10 cellular contexts compared by ENCODE assay signal in the genomic region with DNA sequence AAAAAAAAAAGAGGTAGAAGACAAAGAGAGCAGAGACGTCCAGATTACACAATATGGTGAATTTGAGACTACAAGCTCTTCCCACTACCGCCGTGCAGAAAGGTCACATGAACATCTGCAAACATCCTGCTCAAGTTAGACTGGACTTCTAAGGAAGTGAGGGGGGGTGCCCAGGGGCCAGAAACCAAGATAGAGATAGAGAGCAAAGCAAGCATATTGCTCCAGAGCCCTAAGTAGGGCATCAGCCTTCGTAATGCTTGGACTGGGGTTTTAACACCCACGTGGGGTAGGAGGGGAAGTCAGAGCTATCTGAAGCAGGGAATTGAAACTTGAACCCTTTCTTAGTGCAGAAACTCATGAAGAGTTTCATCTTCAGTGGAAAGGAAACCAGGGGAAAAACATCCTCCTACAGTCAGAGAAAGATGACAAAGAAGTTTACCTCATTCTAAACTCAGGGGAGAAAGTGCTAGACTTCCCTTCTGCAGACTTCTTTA. TPM values are rescaled to one million over a fixed set of nuclear protein-coding genes. Genes with fewer than 3 reads are reported as not detected.
DNase-seq lines count a peak whose midpoint lies in the region; ATAC-seq and TF ChIP-seq lines count a peak whose summit lies in the region.
"Had no signal": no experiment of that assay in that cellular context is flagged by ENCODE, and none has a peak within 500 bp of the region (broad histone marks: within the 10 kb centered on the region; RNA-seq: fewer than 3 reads in every experiment).

No MANE protein-coding gene starts in this region.

- ATAC-seq in HG02885 (IDR thresholded peaks at IDR 0.05; ENCODE audit: poor library complexity, unreplicated experiment) = peak; percentile 87
- ATAC-seq in right lobe of liver = peak; percentile 67 to 89 (median 76)
- peak; percentile 55 for ATAC-seq in aorta (ENCODE audit: low FRiP score)

- no peak for TF ChIP-seq POLR2A in right lobe of liver (IDR thresholded peaks at IDR 0.05)

- H3K27ac Mint-ChIP-seq in T-helper 2 cell treated with Interferon-gamma antibody and Interleukin-4, amounts not matched to agents 5 μg/mL and 100 μg/mL, for 36 hours = peak overlapping the region; percentile 39

- WGBS in right lobe of liver (ENCODE audit: insufficient coverage, low coverage, low lambda C conversion rate, missing lambda C conversion rate) = 3% methylated on average over 5 of the region's 5 CpGs
- whole genome bisulfite sequencing in aorta, 2 donors = 10 to 16% methylated on average over 5 of the region's 5 CpGs

- DNase-seq in NCI-H2196 (lab: John Stamatoyannopoulos, UW; ENCODE audit: unreplicated experiment) (peak; percentile 23), NCI-H2196 treated with DMSO at 0.1 percent for 48 hours (lab: John Stamatoyannopoulos, UW; ENCODE audit: unreplicated experiment) (no peak), right lobe of liver (peak in 2 of 3 donors; percentile 47 to 66), aorta (peak in 1 of 2 donors; percentile 84), NCI-H2227 treated with DMSO at 0.1 percent for 48 hours (lab: John Stamatoyannopoulos, UW) (no peak), AG08395 (ENCODE audit: low spot score) (no peak)
- peak; percentile 87 for DNase-seq in T-helper 2 cell treated with Interferon-gamma antibody and Interleukin-4, amounts not matched to agents 5 μg/mL and 100 μg/mL, for 36 hours (ENCODE audit: low spot score)

- H3K4me1 ChIP-seq in right lobe of liver (no peaks in the 10 kb centered on the region), aorta (ENCODE audit: control insufficient read depth in 1 of 2, insufficient read depth in 2 of 2, low read length in 2 of 2) (no peaks in the 10 kb centered on the region)
- H3K4me1 ChIP-seq: suprapubic skin had no signal

- intact Hi-C loops in right lobe of liver (cut with DNase I) = no loop called here
- intact Hi-C loops in aorta (cut with DNase I) = no loop called here

- H3K36me3 ChIP-seq in right lobe of liver (no peaks in the 10 kb centered on the region), aorta (ENCODE audit: control insufficient read depth in 1 of 2, insufficient read depth in 2 of 2, low read length in 1 of 2) (no peaks in the 10 kb centered on the region)
- H3K36me3 ChIP-seq: suprapubic skin had no signal

- H3K27me3 Mint-ChIP-seq in T-helper 2 cell treated with Interferon-gamma antibody and Interleukin-4, amounts not matched to agents 5 μg/mL and 100 μg/mL, for 36 hours (ENCODE audit: low read depth) = no peaks in the 10 kb centered on the region

- no peak for TF ChIP-seq CTCF in right lobe of liver (IDR thresholded peaks at IDR 0.05)

- H3K27ac ChIP-seq in right lobe of liver = no peak overlapping the region
- H3K27ac ChIP-seq in aorta (ENCODE audit: low read depth in 1 of 2, low read length in 2 of 2) = no peak overlapping the region
- H3K27ac ChIP-seq: suprapubic skin had no signal

- no peaks in the 10 kb centered on the region for H3K9me3 ChIP-seq in right lobe of liver
- no peaks in the 10 kb centered on the region for H3K9me3 ChIP-seq in aorta (ENCODE audit: control insufficient read depth, low read length)
- H3K9me3 ChIP-seq: suprapubic skin had no signal

- no peaks in the 10 kb centered on the region for H3K36me3 Mint-ChIP-seq in T-helper 2 cell treated with Interferon-gamma antibody and Interleukin-4, amounts not matched to agents 5 μg/mL and 100 μg/mL, for 36 hours (ENCODE audit: low read depth)

- no peaks in the 10 kb centered on the region for H3K27me3 ChIP-seq in right lobe of liver
- no peaks in the 10 kb centered on the region for H3K27me3 ChIP-seq in aorta (ENCODE audit: control insufficient read depth in 1 of 2, insufficient read depth in 2 of 2, low read length in 1 of 2)

- peaks cover 18% of the 10 kb centered on the region for H3K4me1 Mint-ChIP-seq in T-helper 2 cell treated with Interferon-gamma antibody and Interleukin-4, amounts not matched to agents 5 μg/mL and 100 μg/mL, for 36 hours (ENCODE audit: low read depth)

- H3K4me3 Mint-ChIP-seq in T-helper 2 cell treated with Interferon-gamma antibody and Interleukin-4, amounts not matched to agents 5 μg/mL and 100 μg/mL, for 36 hours = peak overlapping the region; percentile 48

- no peaks in the 10 kb centered on the region for H3K9me3 Mint-ChIP-seq in T-helper 2 cell treated with Interferon-gamma antibody and Interleukin-4, amounts not matched to agents 5 μg/mL and 100 μg/mL, for 36 hours

- H3K4me3 ChIP-seq in right lobe of liver (no peak overlapping the region), aorta (ENCODE audit: low read length in 2 of 2) (no peak overlapping the region)
- H3K4me3 ChIP-seq: suprapubic skin had no signal

RNA-seq across cellular contexts. Expression of a gene that starts 8.7 kb away (rescaled TPM):
- total RNA-seq in right lobe of liver (under 1 TPM in 1 of 6 experiments, not detected in 5; 0.12 TPM), aorta (not detected)
- polyA plus RNA-seq in aorta = not detected
- total RNA-seq: glomerular endothelial cell, suprapubic skin had no signal

Comparison
In these comparisons a context has a peak if more than half of its experiments do, and no peak if none do; other contexts are left out.
1. DNase-seq: peak in NCI-H2196 (single experiment), T-helper 2 cell treated with Interferon-gamma antibody and Interleukin-4, amounts not matched to agents 5 μg/mL and 100 μg/mL, for 36 hours (single experiment) and right lobe of liver (2 of 3); none in NCI-H2196 treated with DMSO at 0.1 percent for 48 hours (single experiment), NCI-H2227 treated with DMSO at 0.1 percent for 48 hours (single experiment) and AG08395 (single experiment).
2. Peak in every context shown above with its lines, with median percentiles within 50 percentile points of each other: ATAC-seq.